ENCODE assay signal across 1 cellular context in the genomic region with DNA sequence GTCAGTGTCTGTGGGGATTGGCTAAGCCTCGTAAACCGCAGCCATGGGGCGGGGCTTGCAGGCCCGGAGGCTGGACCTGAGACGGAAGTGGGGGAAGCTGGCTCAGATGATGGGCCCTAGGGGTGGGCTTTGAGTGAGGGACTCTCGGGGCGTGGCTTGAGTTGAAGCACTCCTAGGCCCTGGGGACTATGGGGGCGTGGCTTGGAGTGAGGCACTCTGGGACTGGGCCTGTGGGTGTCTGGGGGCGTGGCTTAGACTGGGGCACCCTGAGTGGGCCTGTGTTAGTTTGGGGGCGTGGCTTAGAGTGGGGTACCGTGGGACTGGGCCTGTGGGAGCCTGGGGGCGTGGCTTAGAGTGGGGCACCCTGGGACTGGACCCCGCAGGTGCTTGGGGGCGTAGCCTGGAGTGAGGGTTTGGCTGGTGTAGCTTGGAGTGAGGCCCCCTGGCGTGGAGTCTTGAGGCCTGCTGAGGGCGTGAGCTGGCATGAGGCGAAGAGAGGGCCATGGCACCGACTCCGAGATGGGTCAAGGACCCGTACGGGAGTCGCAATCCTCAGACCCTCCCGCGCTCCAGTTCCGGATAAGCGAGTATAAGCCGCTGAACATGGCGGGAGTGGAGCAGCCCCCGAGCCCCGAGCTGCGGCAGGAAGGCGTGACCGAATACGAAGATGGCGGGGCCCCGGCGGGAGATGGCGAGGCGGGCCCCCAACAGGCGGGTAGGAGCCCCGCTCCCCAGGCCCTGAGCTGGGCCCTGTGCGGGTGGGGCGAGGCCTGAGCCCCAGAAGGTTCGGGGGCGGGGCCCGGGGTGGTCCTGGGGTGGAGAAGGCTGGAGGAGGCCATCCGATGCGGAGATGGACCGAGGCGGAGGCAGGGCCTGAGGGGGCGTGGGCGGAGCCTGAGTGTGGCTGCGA.
TF ChIP-seq lines count a peak whose summit lies in the region.

No MANE protein-coding gene starts in this region.

TF ChIP-seq in HCT116, 20 proteins besides CTCF, POLR2A, EP300 and RAD21 (continued from another document):
- TF ChIP-seq, protein P1, sequence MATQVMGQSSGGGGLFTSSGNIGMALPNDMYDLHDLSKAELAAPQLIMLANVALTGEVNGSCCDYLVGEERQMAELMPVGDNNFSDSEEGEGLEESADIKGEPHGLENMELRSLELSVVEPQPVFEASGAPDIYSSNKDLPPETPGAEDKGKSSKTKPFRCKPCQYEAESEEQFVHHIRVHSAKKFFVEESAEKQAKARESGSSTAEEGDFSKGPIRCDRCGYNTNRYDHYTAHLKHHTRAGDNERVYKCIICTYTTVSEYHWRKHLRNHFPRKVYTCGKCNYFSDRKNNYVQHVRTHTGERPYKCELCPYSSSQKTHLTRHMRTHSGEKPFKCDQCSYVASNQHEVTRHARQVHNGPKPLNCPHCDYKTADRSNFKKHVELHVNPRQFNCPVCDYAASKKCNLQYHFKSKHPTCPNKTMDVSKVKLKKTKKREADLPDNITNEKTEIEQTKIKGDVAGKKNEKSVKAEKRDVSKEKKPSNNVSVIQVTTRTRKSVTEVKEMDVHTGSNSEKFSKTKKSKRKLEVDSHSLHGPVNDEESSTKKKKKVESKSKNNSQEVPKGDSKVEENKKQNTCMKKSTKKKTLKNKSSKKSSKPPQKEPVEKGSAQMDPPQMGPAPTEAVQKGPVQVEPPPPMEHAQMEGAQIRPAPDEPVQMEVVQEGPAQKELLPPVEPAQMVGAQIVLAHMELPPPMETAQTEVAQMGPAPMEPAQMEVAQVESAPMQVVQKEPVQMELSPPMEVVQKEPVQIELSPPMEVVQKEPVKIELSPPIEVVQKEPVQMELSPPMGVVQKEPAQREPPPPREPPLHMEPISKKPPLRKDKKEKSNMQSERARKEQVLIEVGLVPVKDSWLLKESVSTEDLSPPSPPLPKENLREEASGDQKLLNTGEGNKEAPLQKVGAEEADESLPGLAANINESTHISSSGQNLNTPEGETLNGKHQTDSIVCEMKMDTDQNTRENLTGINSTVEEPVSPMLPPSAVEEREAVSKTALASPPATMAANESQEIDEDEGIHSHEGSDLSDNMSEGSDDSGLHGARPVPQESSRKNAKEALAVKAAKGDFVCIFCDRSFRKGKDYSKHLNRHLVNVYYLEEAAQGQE (IDR thresholded peaks at IDR 0.05; ENCODE audit: low read depth) = no peak
- peak; percentile 36; the same call in 1 of the 2 replicates for TF ChIP-seq POLR2AphosphoS5 (IDR thresholded peaks at IDR 0.05; ENCODE audit: low read depth, low read length)
- no peak for TF ChIP-seq SRF (IDR thresholded peaks at IDR 0.05; ENCODE audit: low read depth)
- TF ChIP-seq FOSL1 (IDR thresholded peaks at IDR 0.05; ENCODE audit: low read depth) = no peak
- TF ChIP-seq CEBPB (IDR thresholded peaks at IDR 0.05; ENCODE audit: low read depth) = no peak
- TF ChIP-seq TCF7L2 (IDR thresholded peaks at IDR 0.05; ENCODE audit: borderline replicate concordance, extremely low read depth, insufficient read depth, insufficient read length) = no peak
- TF ChIP-seq JUND (IDR thresholded peaks at IDR 0.05) = no peak
- TF ChIP-seq CBX3 (IDR thresholded peaks at IDR 0.05; ENCODE audit: low read depth) = no peak
- TF ChIP-seq SP1 (IDR thresholded peaks at IDR 0.05; ENCODE audit: low read depth) = peak; percentile 37
TF ChIP-seq in HCT116: peak in this region for 4.
